17 cellular contexts compared by ENCODE assay signal in the genomic region with DNA sequence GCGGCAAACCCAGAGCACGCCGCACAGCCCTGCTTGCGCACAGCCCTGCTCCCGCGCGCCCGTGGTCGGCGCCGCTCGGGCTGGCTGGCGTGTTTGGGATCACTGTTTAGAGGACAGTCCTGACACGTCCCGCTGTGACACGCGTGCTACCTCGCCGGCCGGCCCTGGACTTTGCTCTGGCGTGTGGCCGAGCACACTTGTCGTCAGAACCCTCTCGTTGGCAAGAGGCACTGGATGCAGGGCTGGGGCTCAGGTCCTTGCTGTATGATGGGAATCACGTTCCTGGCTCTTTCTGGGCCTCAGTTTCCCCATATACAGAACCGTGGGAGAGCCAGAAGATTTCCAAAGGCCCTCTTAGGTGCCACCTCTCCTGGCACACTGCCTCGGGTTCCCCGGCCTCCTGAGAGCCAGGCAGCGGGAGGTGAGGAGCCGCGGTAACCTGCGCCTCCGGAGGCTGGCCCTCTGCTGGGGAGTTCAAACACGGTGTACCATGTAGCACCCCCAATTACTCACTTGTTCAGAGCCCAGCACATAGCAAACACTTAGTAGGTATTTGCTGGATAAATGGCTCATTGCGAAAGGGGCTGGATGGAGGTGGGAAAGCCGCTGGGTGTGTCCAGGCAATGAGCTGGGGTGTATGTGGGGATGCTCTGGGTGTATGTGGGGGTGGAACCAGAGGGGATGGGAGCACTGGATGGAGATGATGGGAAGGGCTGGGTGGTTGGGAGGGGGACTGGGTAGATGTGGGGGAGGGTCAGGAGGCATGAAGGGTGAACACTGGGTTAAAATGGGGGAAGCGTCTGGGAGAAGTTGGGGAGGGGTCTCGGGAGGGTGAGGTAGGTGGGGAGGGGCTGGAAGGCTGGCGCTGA.
A peak's percentile ranks its signal among the peaks of the same experiment; 100 is the strongest.
DNase-seq lines count a peak whose midpoint lies in the region; ATAC-seq and TF ChIP-seq lines count a peak whose summit lies in the region.
"Had no signal": no experiment of that assay in that cellular context is flagged by ENCODE, and none has a peak within 500 bp of the region (broad histone marks: within the 10 kb centered on the region; RNA-seq: fewer than 3 reads in every experiment).

No MANE protein-coding gene starts in this region.

- no peak overlapping the region for H2BK5ac ChIP-seq in H9 (ENCODE audit: insufficient read length, low read length)

- TF ChIP-seq POLR2A in sigmoid colon (IDR thresholded peaks at IDR 0.05), result no peak

- peak; percentile 64 for ATAC-seq in left lobe of liver
- no peak for ATAC-seq in GM18861 (IDR thresholded peaks at IDR 0.05; ENCODE audit: unreplicated experiment)
- ATAC-seq: GM12878, K562 had no signal

- no peak overlapping the region for H2BK12ac ChIP-seq in H9 (ENCODE audit: insufficient read length, low read depth, low read length)

- no peaks in the 10 kb centered on the region for H3K9me3 Mint-ChIP-seq in activated T-cell treated with anti-CD3 and anti-CD28 coated beads, Interleukin-2, amount 50 U/mL, for 24 hours
- no peaks in the 10 kb centered on the region for H3K9me3 Mint-ChIP-seq in H9

- H3K36me3 ChIP-seq in sigmoid colon, result no peaks in the 10 kb centered on the region
- H3K36me3 ChIP-seq: BLaER1 had no signal

- no peak overlapping the region for H4K8ac ChIP-seq in H9 (replicated peaks; ENCODE audit: insufficient read length, low read depth, low read length)

- intact Hi-C loops in sigmoid colon (cut with DNase I), result no loop called here

- no peak overlapping the region for H3K14ac ChIP-seq in H9 (ENCODE audit: insufficient read depth, low read length)

- H3K27ac Mint-ChIP-seq in activated T-cell treated with anti-CD3 and anti-CD28 coated beads, Interleukin-2, amount 50 U/mL, for 24 hours, result no peak overlapping the region
- 0 out of 7 replicates have a peak overlapping the region, but pooled peaks of 1 of the 3 experiments have one; percentile 44 for H3K27ac Mint-ChIP-seq in H9

- H3K9ac ChIP-seq in H9 (ENCODE audit: extremely low read depth, insufficient read length, low read length), result no peak overlapping the region
- H3K9ac ChIP-seq: BLaER1 had no signal

- H2AFZ ChIP-seq in H9 (ENCODE audit: low read length), result no peak overlapping the region

- H3K4ac ChIP-seq in H9 (ENCODE audit: low read depth, low read length), result no peak overlapping the region

- H3K27ac ChIP-seq in H9 (ENCODE audit: insufficient read length, low read depth, low read length), result no peak overlapping the region
- no peak overlapping the region for H3K27ac ChIP-seq in sigmoid colon
- H3K27ac ChIP-seq: BLaER1 had no signal

- H3T11ph ChIP-seq in H9 (ENCODE audit: low read length), result no peak overlapping the region

- no peak overlapping the region for H2BK20ac ChIP-seq in H9 (ENCODE audit: low read depth, low read length, poor library complexity, severe bottlenecking)

- no peak overlapping the region for H2BK120ac ChIP-seq in H9 (ENCODE audit: low read depth, low read length, poor library complexity, severe bottlenecking)

- H3K79me2 ChIP-seq in H9 (ENCODE audit: insufficient read depth, low read length), result no peaks in the 10 kb centered on the region

- H2BK15ac ChIP-seq in H9 (ENCODE audit: low read depth, low read length), result no peak overlapping the region

- H3K79me1 ChIP-seq in H9 (ENCODE audit: insufficient read depth, low read depth, low read length, poor library complexity, severe bottlenecking), result no peaks in the 10 kb centered on the region

- no peak overlapping the region for H3K56ac ChIP-seq in H9 (ENCODE audit: insufficient read length, low read depth, low read length)

- no peak overlapping the region for H3K18ac ChIP-seq in H9 (ENCODE audit: insufficient read length, low read depth, low read length)

- no peaks in the 10 kb centered on the region for H3K4me1 ChIP-seq in H9 (ENCODE audit: insufficient read depth, low read length)
- H3K4me1 ChIP-seq in sigmoid colon, result peaks cover 0 to 42% (median 38%) of the 10 kb centered on the region in 4 donors

- WGBS in H9 (ENCODE audit: extremely low coverage, insufficient read length, low lambda C conversion rate), result no CpG with 5 or more reads among the region's 39 CpGs
- WGBS in sigmoid colon, 2 donors, result 74 to 88% methylated on average over 39 of the region's 39 CpGs

- H3K27me3 Mint-ChIP-seq in activated T-cell treated with anti-CD3 and anti-CD28 coated beads, Interleukin-2, amount 50 U/mL, for 24 hours, result peaks cover 11% of the 10 kb centered on the region
- H3K27me3 Mint-ChIP-seq in H9 (ENCODE audit: low read depth), result peaks cover 40% of the 10 kb centered on the region

- H3K36me3 Mint-ChIP-seq in activated T-cell treated with anti-CD3 and anti-CD28 coated beads, Interleukin-2, amount 50 U/mL, for 24 hours (ENCODE audit: low read depth), result no peaks in the 10 kb centered on the region
- H3K36me3 Mint-ChIP-seq in H9 (ENCODE audit: insufficient read depth in 1 of 3, low read depth in 3 of 3), result no peaks in the 10 kb centered on the region; a peak in 1 of 7 replicates

- no peak overlapping the region for H2AK5ac ChIP-seq in H9 (ENCODE audit: insufficient read length, low read length)

- H4K91ac ChIP-seq in H9 (ENCODE audit: insufficient read length, low read depth, low read length), result no peak overlapping the region

- H3K23ac ChIP-seq in H9 (ENCODE audit: insufficient read length, low read depth, low read length), result no peak overlapping the region

- H3K4me3 Mint-ChIP-seq in activated T-cell treated with anti-CD3 and anti-CD28 coated beads, Interleukin-2, amount 50 U/mL, for 24 hours, result no peak overlapping the region
- H3K4me3 Mint-ChIP-seq in H9, result no peak overlapping the region

- H3K4me1 Mint-ChIP-seq in activated T-cell treated with anti-CD3 and anti-CD28 coated beads, Interleukin-2, amount 50 U/mL, for 24 hours (ENCODE audit: low read depth), result no peaks in the 10 kb centered on the region
- peaks cover 12 to 20% of the 10 kb centered on the region in 2 experiments for H3K4me1 Mint-ChIP-seq in H9

- H3K9me3 ChIP-seq in H9 (ENCODE audit: control insufficient read depth, low read depth, low read length) (no peaks in the 10 kb centered on the region), sigmoid colon (no peaks in the 10 kb centered on the region)

- H3K27me3 ChIP-seq in H9 (ENCODE audit: insufficient read depth, low read length) (no peaks in the 10 kb centered on the region), sigmoid colon (no peaks in the 10 kb centered on the region)

- H3K4me3 ChIP-seq in sigmoid colon, result no peak overlapping the region
- H3K4me3 ChIP-seq: BLaER1, GM12878, K562 had no signal

- DNase-seq in activated T-cell treated with anti-CD3 and anti-CD28 coated beads, Interleukin-2, amount 50 U/mL, for 24 hours, result peak; percentile 6
- no peak for DNase-seq in activated T-cell treated with anti-CD3 and anti-CD28 coated beads, Interleukin-2, amount 50 U/mL, for 48 hours
- DNase-seq in H9 (peak; percentile 27), left lobe of liver (ENCODE audit: low spot score) (peak; percentile 72), sigmoid colon (peak; percentile 40), kidney glomerular epithelial cell (lab: John Stamatoyannopoulos, UW) (no peak)
- no peak for DNase-seq in NK-92 treated with Interleukin-12 subunit alpha and Interleukin-12 subunit beta, amount 100 ng/mL, for 24 hours (lab: John Stamatoyannopoulos, UW)
- DNase-seq: GDM1, NCI-H187, NCI-H226, NCI-H524 treated with DMSO at 0.1 percent for 48 hours, OCI-M1, RPMI8226 had no signal

- no peaks in the 10 kb centered on the region for H3K23me2 ChIP-seq in H9 (ENCODE audit: insufficient read length, low read depth, low read length, poor library complexity, severe bottlenecking)

- H4K20me1 ChIP-seq in H9 (ENCODE audit: control insufficient read depth, insufficient read depth, insufficient read length), result no peaks in the 10 kb centered on the region
- H4K20me1 ChIP-seq: BLaER1 had no signal

- TF ChIP-seq CTCF in H9 (conservative IDR thresholded peaks at IDR 0.05) (no peak), sigmoid colon (IDR thresholded peaks at IDR 0.05) (no peak)

- H3K4me2 ChIP-seq in H9 (ENCODE audit: insufficient read depth, insufficient read length, low read length), result no peak overlapping the region
- H3K4me2 ChIP-seq: BLaER1 had no signal

- H4K5ac ChIP-seq in H9 (ENCODE audit: insufficient read length, low read depth, low read length), result no peak overlapping the region

- TF ChIP-seq EP300 in sigmoid colon (IDR thresholded peaks at IDR 0.05), result no peak

Comparison
In these comparisons a context has a peak if more than half of its experiments do, and no peak if none do; other contexts are left out.
1. DNase-seq: peak in activated T-cell treated with anti-CD3 and anti-CD28 coated beads, Interleukin-2, amount 50 U/mL, for 24 hours (single experiment), H9 (single experiment), left lobe of liver (single experiment) and sigmoid colon (single experiment); none in activated T-cell treated with anti-CD3 and anti-CD28 coated beads, Interleukin-2, amount 50 U/mL, for 48 hours (0 of 2), NK-92 treated with Interleukin-12 subunit alpha and Interleukin-12 subunit beta, amount 100 ng/mL, for 24 hours (single experiment) and kidney glomerular epithelial cell (single experiment).